Comparison of ENCODE assay signal across 1 cellular context in the genomic region with DNA sequence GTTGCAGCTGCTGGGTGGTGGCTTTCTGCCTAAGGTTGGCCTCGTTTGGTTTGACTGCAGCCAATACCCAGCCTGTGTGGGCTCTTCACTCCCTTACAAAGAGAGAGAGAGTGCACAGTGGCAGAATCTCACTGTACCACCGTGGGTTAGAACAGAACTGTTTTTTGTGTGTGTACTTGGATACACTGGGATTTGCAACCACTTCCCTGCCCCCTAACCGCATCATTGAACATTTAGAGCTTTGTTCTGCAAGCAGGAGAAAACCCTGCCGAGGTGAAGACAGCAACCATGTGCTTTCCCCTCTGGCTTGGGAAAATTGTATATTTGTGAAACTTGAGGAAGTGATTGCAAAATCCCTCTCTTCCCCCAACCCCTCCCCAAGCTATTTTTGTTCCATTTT.
TF ChIP-seq lines count a peak whose summit lies in the region.

No MANE protein-coding gene starts in this region.

TF ChIP-seq in WTC11, 78 proteins besides CTCF, POLR2A, EP300 and RAD21 (continued from another document):
- TF ChIP-seq, protein P1, sequence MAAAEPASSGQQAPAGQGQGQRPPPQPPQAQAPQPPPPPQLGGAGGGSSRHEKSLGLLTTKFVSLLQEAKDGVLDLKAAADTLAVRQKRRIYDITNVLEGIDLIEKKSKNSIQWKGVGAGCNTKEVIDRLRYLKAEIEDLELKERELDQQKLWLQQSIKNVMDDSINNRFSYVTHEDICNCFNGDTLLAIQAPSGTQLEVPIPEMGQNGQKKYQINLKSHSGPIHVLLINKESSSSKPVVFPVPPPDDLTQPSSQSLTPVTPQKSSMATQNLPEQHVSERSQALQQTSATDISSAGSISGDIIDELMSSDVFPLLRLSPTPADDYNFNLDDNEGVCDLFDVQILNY (CRISPR knock-in tag; IDR thresholded peaks at IDR 0.05) = no peak
- no peak for TF ChIP-seq KAT7 (CRISPR knock-in tag; IDR thresholded peaks at IDR 0.05; ENCODE audit: borderline replicate concordance)
- TF ChIP-seq IRF2 (CRISPR knock-in tag; IDR thresholded peaks at IDR 0.05; ENCODE audit: borderline replicate concordance, low read depth) = no peak
- no peak for TF ChIP-seq CBFB (CRISPR knock-in tag; IDR thresholded peaks at IDR 0.05; ENCODE audit: low read depth)
- TF ChIP-seq, protein P2, sequence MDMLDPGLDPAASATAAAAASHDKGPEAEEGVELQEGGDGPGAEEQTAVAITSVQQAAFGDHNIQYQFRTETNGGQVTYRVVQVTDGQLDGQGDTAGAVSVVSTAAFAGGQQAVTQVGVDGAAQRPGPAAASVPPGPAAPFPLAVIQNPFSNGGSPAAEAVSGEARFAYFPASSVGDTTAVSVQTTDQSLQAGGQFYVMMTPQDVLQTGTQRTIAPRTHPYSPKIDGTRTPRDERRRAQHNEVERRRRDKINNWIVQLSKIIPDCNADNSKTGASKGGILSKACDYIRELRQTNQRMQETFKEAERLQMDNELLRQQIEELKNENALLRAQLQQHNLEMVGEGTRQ (CRISPR knock-in tag; IDR thresholded peaks at IDR 0.05) = no peak
- no peak for TF ChIP-seq FOXP1 (CRISPR knock-in tag; IDR thresholded peaks at IDR 0.05; ENCODE audit: borderline replicate concordance)
